Comparison of ENCODE assay signal across 2 cellular contexts in genomic region chr7:114155106-114155765, GRCh38.
TF ChIP-seq lines count a peak whose summit lies in the region.

No MANE protein-coding gene starts in this region.

TF ChIP-seq in WTC11, 78 proteins besides CTCF, POLR2A, EP300 and RAD21:
- TF ChIP-seq ATF1 (CRISPR knock-in tag; IDR thresholded peaks at IDR 0.05) (no peak), RELA (CRISPR knock-in tag; IDR thresholded peaks at IDR 0.05; ENCODE audit: borderline replicate concordance) (no peak), ZNF671 (CRISPR knock-in tag; IDR thresholded peaks at IDR 0.05) (no peak)

TF ChIP-seq in SK-N-SH, 30 proteins besides CTCF, POLR2A, EP300 and RAD21:
- TF ChIP-seq RXRA (IDR thresholded peaks at IDR 0.05; ENCODE audit: borderline replicate concordance, low read depth) (no peak), REST (IDR thresholded peaks at IDR 0.05; ENCODE audit: low read depth, low read length) (no peak), PBX3 (IDR thresholded peaks at IDR 0.05) (no peak), MEF2A (IDR thresholded peaks at IDR 0.05; ENCODE audit: borderline replicate concordance, low read depth) (no peak), GABPA (IDR thresholded peaks at IDR 0.05; ENCODE audit: low read depth) (no peak), NFIC (IDR thresholded peaks at IDR 0.05; ENCODE audit: borderline replicate concordance) (no peak), TEAD4 (IDR thresholded peaks at IDR 0.05; ENCODE audit: borderline replicate concordance, insufficient read depth) (no peak), NRF1 (IDR thresholded peaks at IDR 0.05; ENCODE audit: low read depth, low read length) (no peak), YY1 (IDR thresholded peaks at IDR 0.05; ENCODE audit: low read depth) (no peak), RCOR1 (IDR thresholded peaks at IDR 0.05; ENCODE audit: low read length) (no peak)
- TF ChIP-seq, protein P1, sequence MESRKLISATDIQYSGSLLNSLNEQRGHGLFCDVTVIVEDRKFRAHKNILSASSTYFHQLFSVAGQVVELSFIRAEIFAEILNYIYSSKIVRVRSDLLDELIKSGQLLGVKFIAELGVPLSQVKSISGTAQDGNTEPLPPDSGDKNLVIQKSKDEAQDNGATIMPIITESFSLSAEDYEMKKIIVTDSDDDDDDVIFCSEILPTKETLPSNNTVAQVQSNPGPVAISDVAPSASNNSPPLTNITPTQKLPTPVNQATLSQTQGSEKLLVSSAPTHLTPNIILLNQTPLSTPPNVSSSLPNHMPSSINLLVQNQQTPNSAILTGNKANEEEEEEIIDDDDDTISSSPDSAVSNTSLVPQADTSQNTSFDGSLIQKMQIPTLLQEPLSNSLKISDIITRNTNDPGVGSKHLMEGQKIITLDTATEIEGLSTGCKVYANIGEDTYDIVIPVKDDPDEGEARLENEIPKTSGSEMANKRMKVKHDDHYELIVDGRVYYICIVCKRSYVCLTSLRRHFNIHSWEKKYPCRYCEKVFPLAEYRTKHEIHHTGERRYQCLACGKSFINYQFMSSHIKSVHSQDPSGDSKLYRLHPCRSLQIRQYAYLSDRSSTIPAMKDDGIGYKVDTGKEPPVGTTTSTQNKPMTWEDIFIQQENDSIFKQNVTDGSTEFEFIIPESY (IDR thresholded peaks at IDR 0.05; ENCODE audit: borderline replicate concordance, low read depth), result no peak
TF ChIP-seq in SK-N-SH: peak in this region for 0.
